Comparison of ENCODE assay signal across 9 cellular contexts in genomic region chr4:119286377-119287002, GRCh38. TPM values are rescaled to one million over a fixed set of nuclear protein-coding genes. Genes with fewer than 3 reads are reported as not detected.
DNase-seq lines count a peak whose midpoint lies in the region; ATAC-seq and TF ChIP-seq lines count a peak whose summit lies in the region.
"Had no signal": no experiment of that assay in that cellular context is flagged by ENCODE, and none has a peak within 500 bp of the region (broad histone marks: within the 10 kb centered on the region; RNA-seq: fewer than 3 reads in every experiment).

No MANE protein-coding gene starts in this region.

- no peaks in the 10 kb centered on the region for H3F3A ChIP-seq in neural progenitor cell (ENCODE audit: low read depth)

- no peak for DNase-seq in GM10266 (ENCODE audit: extremely low spot score)
- peak; percentile 57 for DNase-seq in OCI-LY7 (ENCODE audit: low spot score)
- no peak for DNase-seq in endodermal cell
- DNase-seq in neural progenitor cell (ENCODE audit: low spot score): peak; percentile 38
- no peak for DNase-seq in NCI-H128 (lab: John Stamatoyannopoulos, UW; ENCODE audit: unreplicated experiment)
- DNase-seq in NCI-H1436 treated with DMSO at 0.1 percent for 48 hours (lab: John Stamatoyannopoulos, UW): no peak
- DNase-seq in NCI-H345 (lab: John Stamatoyannopoulos, UW): no peak

- WGBS in endodermal cell (ENCODE audit: insufficient coverage in 1 of 2, insufficient read length in 1 of 2), 2 experiments: 100% methylated on average over 3 of the region's 3 CpGs; no CpG with 5 or more reads in 1 of the 2 experiments

- H4K20me1 ChIP-seq in OCI-LY7 (ENCODE audit: insufficient read depth, low read length): no peaks in the 10 kb centered on the region
- no peaks in the 10 kb centered on the region for H4K20me1 ChIP-seq in neural progenitor cell (ENCODE audit: low read depth)

- H3K9ac ChIP-seq in endodermal cell (ENCODE audit: extremely low read depth, low read length, poor library complexity, severe bottlenecking) (no peak overlapping the region), neural progenitor cell (no peak overlapping the region)

- POLR2A ChIA-PET in OCI-LY7 (lab: Charles Lee): no interaction called here

- BruUV-seq in OCI-LY7 (replicated peaks; lab: Mats Ljungman, UMichigan): no TSS peak

- H3K27ac ChIP-seq in OCI-LY7 (ENCODE audit: low read depth, low read length, poor library complexity, severe bottlenecking) (no peak overlapping the region), endodermal cell (ENCODE audit: low read depth, low read length) (no peak overlapping the region), neural progenitor cell (no peak overlapping the region)

- CTCF ChIA-PET in OCI-LY7 (lab: Charles Lee; ENCODE audit: unreplicated experiment): no interaction called here

- H3K27me3 ChIP-seq in endodermal cell (ENCODE audit: control insufficient read depth, insufficient read depth, low read length, poor library complexity, severe bottlenecking) (no peaks in the 10 kb centered on the region), neural progenitor cell (no peaks in the 10 kb centered on the region)

- H3K4me1 ChIP-seq in OCI-LY7 (ENCODE audit: insufficient read depth, low read length, poor library complexity, severe bottlenecking) (peaks cover 4% of the 10 kb centered on the region), endodermal cell (ENCODE audit: control insufficient read depth, insufficient read depth, low read length) (no peaks in the 10 kb centered on the region), neural progenitor cell (no peaks in the 10 kb centered on the region)

- H3K36me3 Mint-ChIP-seq in endodermal cell (ENCODE audit: low read depth): peaks cover 17% of the 10 kb centered on the region
- no peaks in the 10 kb centered on the region for H3K36me3 Mint-ChIP-seq in neural progenitor cell

- H3K4me3 Mint-ChIP-seq in endodermal cell (no peak overlapping the region), neural progenitor cell (no peak overlapping the region)

- H3K4me3 ChIP-seq in OCI-LY7 (ENCODE audit: low read depth, low read length, poor library complexity, severe bottlenecking) (no peak overlapping the region), endodermal cell (ENCODE audit: low read length) (no peak overlapping the region), neural progenitor cell (no peak overlapping the region)

- H3K9me3 Mint-ChIP-seq in endodermal cell (no peaks in the 10 kb centered on the region), neural progenitor cell (no peaks in the 10 kb centered on the region)

- no peak overlapping the region for H3K27ac Mint-ChIP-seq in endodermal cell
- no peak overlapping the region for H3K27ac Mint-ChIP-seq in neural progenitor cell

- H3K4me1 Mint-ChIP-seq in endodermal cell (peaks cover 17% of the 10 kb centered on the region), neural progenitor cell (no peaks in the 10 kb centered on the region)

- ATAC-seq in esophagus mucosa: no peak

- H3K9me2 ChIP-seq in OCI-LY7 (ENCODE audit: insufficient read depth, low read length): no peaks in the 10 kb centered on the region

- intact Hi-C loops in OCI-LY7 (cut with micrococcal nuclease; ENCODE audit: unreplicated experiment): loop anchor here (2.0 kb wide), 1 partner anchor 306 kb away; no protein-coding TSS in a partner anchor

- TF ChIP-seq CTCF in GM10266 (IDR thresholded peaks at IDR 0.05; ENCODE audit: control insufficient read depth, insufficient read depth, low read depth, missing control alignments): peak; percentile 32
- TF ChIP-seq CTCF in OCI-LY7 (conservative IDR thresholded peaks at IDR 0.05; ENCODE audit: low read length): peak; percentile 87
- TF ChIP-seq CTCF in endodermal cell (conservative IDR thresholded peaks at IDR 0.05): peak; percentile 73
- peak; percentile 62 for TF ChIP-seq CTCF in neural progenitor cell (IDR thresholded peaks at IDR 0.05)

- H3K9me3 ChIP-seq in OCI-LY7 (ENCODE audit: low read length) (no peaks in the 10 kb centered on the region), endodermal cell (ENCODE audit: control insufficient read depth, low read length) (no peaks in the 10 kb centered on the region), neural progenitor cell (ENCODE audit: low read depth) (no peaks in the 10 kb centered on the region)

- H2AFZ ChIP-seq in OCI-LY7 (ENCODE audit: low read length) (no peak overlapping the region), neural progenitor cell (replicated peaks) (no peak overlapping the region)

- H3K27me3 Mint-ChIP-seq in endodermal cell (ENCODE audit: insufficient read depth) (no peaks in the 10 kb centered on the region), neural progenitor cell (ENCODE audit: insufficient read depth, low read depth) (no peaks in the 10 kb centered on the region)

- H3K4me2 ChIP-seq in OCI-LY7 (ENCODE audit: low read length) (no peak overlapping the region), neural progenitor cell (no peak overlapping the region)

- H3K36me3 ChIP-seq in OCI-LY7 (ENCODE audit: insufficient read depth, low read length): no peaks in the 10 kb centered on the region; the same call in 1 of the 2 replicates
- H3K36me3 ChIP-seq in endodermal cell (ENCODE audit: control insufficient read depth, insufficient read depth, low read length): peaks cover 80% of the 10 kb centered on the region
- H3K36me3 ChIP-seq in neural progenitor cell: no peaks in the 10 kb centered on the region

- H3K79me2 ChIP-seq in OCI-LY7 (ENCODE audit: insufficient read depth, low read depth, low read length) (no peaks in the 10 kb centered on the region), neural progenitor cell (ENCODE audit: low read depth) (no peaks in the 10 kb centered on the region)

RNA-seq across cellular contexts. Expression of gene FABP2, which starts 35.4 kb away (rescaled TPM):
- not detected in 2 replicates for total RNA-seq in OCI-LY7 (2014; rRNA removed; shearing (Covaris generic))
- total RNA-seq in OCI-LY7 (2022): not detected in 2 replicates
- total RNA-seq in endodermal cell: not detected
- polyA plus RNA-seq in endodermal cell (2013, experiment 1 of 2): not detected
- polyA plus RNA-seq in endodermal cell (2013, experiment 2 of 2): not detected
- not detected in 2 replicates for total RNA-seq in neural progenitor cell (ENCODE audit: low replicate concordance)
- not detected for total RNA-seq in esophagus mucosa
- total RNA-seq: activated CD8-positive, alpha-beta memory T cell treated with anti-CD3 and anti-CD28 coated beads for 36 hours had no signal

Comparison
In these comparisons a context has a peak if more than half of its experiments do, and no peak if none do; other contexts are left out.
1. DNase-seq: peak in OCI-LY7 (single experiment) and neural progenitor cell (single experiment); none in GM10266 (single experiment), endodermal cell (single experiment), NCI-H128 (single experiment), NCI-H1436 treated with DMSO at 0.1 percent for 48 hours (single experiment) and NCI-H345 (single experiment).
2. CTCF ChIP-seq: peak in every context shown above with its lines; median percentile 87 in OCI-LY7; 73 in endodermal cell; 62 in neural progenitor cell; 32 in GM10266.